In the genomic region with DNA sequence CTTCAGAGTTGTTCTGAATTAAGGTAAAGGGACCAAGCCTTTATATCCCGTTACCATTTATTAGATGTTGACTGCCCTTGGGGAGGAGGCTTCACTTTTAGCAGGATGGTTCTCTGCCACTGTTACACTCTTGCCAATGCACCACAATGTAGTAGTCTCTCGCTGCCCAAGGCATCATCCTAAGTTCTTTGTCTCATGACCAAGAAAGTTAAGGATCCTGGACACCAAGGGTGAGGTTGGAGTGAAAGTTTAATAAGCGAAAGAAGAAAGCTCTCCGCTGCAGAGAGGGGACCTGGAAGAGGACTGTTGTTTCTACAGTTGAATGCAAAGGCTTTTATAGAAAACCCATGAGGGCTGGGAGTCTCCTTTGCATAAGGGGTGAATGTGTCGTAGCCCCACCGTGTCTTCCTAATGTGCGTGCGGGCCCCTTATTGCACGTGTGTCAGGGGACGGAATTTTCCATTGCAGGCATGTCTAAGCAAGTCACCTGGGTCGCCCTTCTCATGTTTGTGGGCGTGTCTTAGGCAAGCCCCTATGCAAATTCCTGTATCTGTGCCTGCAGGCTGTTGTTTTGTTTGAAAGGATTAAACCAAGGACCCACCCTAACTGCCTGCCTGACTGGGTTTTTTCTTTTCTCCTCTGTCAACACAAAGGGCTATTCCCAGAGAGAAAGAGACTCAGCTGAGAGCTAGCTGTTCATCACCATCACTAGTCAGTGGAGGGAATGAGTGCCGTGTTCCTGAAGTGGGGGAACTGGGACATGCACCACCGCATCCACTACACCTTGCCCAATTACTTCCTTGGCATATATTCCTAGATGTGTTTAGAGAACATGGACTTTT, we compare ENCODE assay signal across 1 cellular context.
TF ChIP-seq lines count a peak whose summit lies in the region.

No MANE protein-coding gene starts in this region.

TF ChIP-seq in K562, 482 proteins besides CTCF, POLR2A, EP300 and RAD21 (continued from another document):
- TF ChIP-seq, protein P1, sequence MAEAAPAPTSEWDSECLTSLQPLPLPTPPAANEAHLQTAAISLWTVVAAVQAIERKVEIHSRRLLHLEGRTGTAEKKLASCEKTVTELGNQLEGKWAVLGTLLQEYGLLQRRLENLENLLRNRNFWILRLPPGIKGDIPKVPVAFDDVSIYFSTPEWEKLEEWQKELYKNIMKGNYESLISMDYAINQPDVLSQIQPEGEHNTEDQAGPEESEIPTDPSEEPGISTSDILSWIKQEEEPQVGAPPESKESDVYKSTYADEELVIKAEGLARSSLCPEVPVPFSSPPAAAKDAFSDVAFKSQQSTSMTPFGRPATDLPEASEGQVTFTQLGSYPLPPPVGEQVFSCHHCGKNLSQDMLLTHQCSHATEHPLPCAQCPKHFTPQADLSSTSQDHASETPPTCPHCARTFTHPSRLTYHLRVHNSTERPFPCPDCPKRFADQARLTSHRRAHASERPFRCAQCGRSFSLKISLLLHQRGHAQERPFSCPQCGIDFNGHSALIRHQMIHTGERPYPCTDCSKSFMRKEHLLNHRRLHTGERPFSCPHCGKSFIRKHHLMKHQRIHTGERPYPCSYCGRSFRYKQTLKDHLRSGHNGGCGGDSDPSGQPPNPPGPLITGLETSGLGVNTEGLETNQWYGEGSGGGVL (CRISPR knock-in tag; IDR thresholded peaks at IDR 0.05) = no peak
- TF ChIP-seq MCM2 (IDR thresholded peaks at IDR 0.05; ENCODE audit: low read depth) (no peak), CBX5 (IDR thresholded peaks at IDR 0.05; ENCODE audit: borderline replicate concordance, low read depth) (peak; percentile 70; the same call in 1 of the 2 replicates), RBM17 (IDR thresholded peaks at IDR 0.05; ENCODE audit: borderline replicate concordance, low read depth, low read length) (no peak), ZNF12 (CRISPR knock-in tag; IDR thresholded peaks at IDR 0.05) (no peak), ESRRA (IDR thresholded peaks at IDR 0.05; ENCODE audit: borderline replicate concordance, low read depth) (0 out of 2 replicates have a peak, but pooled peaks have one; percentile 17), MIER1 (IDR thresholded peaks at IDR 0.05; ENCODE audit: low read depth) (no peak), POLR2B (IDR thresholded peaks at IDR 0.05; ENCODE audit: low read depth, partially characterized antibody) (peak; percentile 34), KDM1A (IDR thresholded peaks at IDR 0.05) (0 out of 4 replicates have a peak, but pooled peaks of 1 of the 2 experiments have one; percentile 18), TAF1 (IDR thresholded peaks at IDR 0.05; ENCODE audit: control insufficient read depth, extremely low read depth, insufficient read depth, low read length, severe bottlenecking) (no peak), ZNF76 (CRISPR knock-in tag; IDR thresholded peaks at IDR 0.05; ENCODE audit: borderline replicate concordance) (no peak), JUN (IDR thresholded peaks at IDR 0.05; ENCODE audit: borderline replicate concordance, low read depth, low read length) (no peak), JUN (CRISPR knock-in tag; IDR thresholded peaks at IDR 0.05; ENCODE audit: borderline replicate concordance) (no peak), MTA3 (IDR thresholded peaks at IDR 0.05; ENCODE audit: borderline replicate concordance) (peak; percentile 82; the same call in 1 of the 2 replicates), NR1H2 (CRISPR knock-in tag; IDR thresholded peaks at IDR 0.05) (no peak), LEF1 (IDR thresholded peaks at IDR 0.05) (peak; percentile 65; the same call in 1 of the 2 replicates), NBN (IDR thresholded peaks at IDR 0.05; ENCODE audit: low read depth) (peak; percentile 79; the same call in 1 of the 2 replicates), RBM39 (optimal IDR thresholded peaks at IDR 0.05; ENCODE audit: low read depth, low read length) (no peak), KLF10 (CRISPR knock-in tag; IDR thresholded peaks at IDR 0.05) (no peak), ZNF780A (CRISPR knock-in tag; IDR thresholded peaks at IDR 0.05) (peak; percentile 77; the same call in 1 of the 2 replicates), NCOR1 (IDR thresholded peaks at IDR 0.05) (peak; percentile 73), TEAD4 (IDR thresholded peaks at IDR 0.05; ENCODE audit: low read length) (peak; percentile 71), TEAD4 (CRISPR knock-in tag; IDR thresholded peaks at IDR 0.05; ENCODE audit: borderline replicate concordance) (no peak), TCF3 (CRISPR knock-in tag; IDR thresholded peaks at IDR 0.05) (peak; percentile 84), ZBTB8A (IDR thresholded peaks at IDR 0.05; ENCODE audit: partially characterized antibody) (no peak), CHD4 (IDR thresholded peaks at IDR 0.05; ENCODE audit: insufficient read depth, insufficient replicate concordance, low read depth, low read length, poor library complexity, severe bottlenecking) (no peak), CBX1 (IDR thresholded peaks at IDR 0.05; ENCODE audit: low read depth) (0 out of 2 replicates have a peak, but pooled peaks have one; percentile 33), HDAC1 (IDR thresholded peaks at IDR 0.05) (peak in 1 of 2 experiments; percentile 29; a peak in 1 of 4 replicates), JUND (IDR thresholded peaks at IDR 0.05; ENCODE audit: borderline replicate concordance, low read depth, low read length) (no peak), JUND (tag; IDR thresholded peaks at IDR 0.05; ENCODE audit: borderline replicate concordance, low read depth, low read length) (peak; percentile 41; the same call in 1 of the 3 replicates), ZBTB17 (CRISPR knock-in tag; IDR thresholded peaks at IDR 0.05) (no peak), C11orf30 (IDR thresholded peaks at IDR 0.05; ENCODE audit: low read depth) (no peak), CBX3 (IDR thresholded peaks at IDR 0.05; ENCODE audit: borderline replicate concordance in 1 of 2, low read length in 2 of 2) (peak in 1 of 2 experiments; percentile 97; a peak in 2 of 3 replicates), TAL1 (IDR thresholded peaks at IDR 0.05) (peak; percentile 78), L3MBTL2 (IDR thresholded peaks at IDR 0.05) (peak; percentile 26; the same call in 1 of the 2 replicates), RBFOX2 (IDR thresholded peaks at IDR 0.05; ENCODE audit: low read depth, low read length) (peak; percentile 18; the same call in 1 of the 2 replicates), HDAC3 (IDR thresholded peaks at IDR 0.05; ENCODE audit: borderline replicate concordance, partially characterized antibody) (no peak), ATF7 (IDR thresholded peaks at IDR 0.05) (0 out of 2 replicates have a peak, but pooled peaks have one; percentile 33), CBFA2T2 (conservative IDR thresholded peaks at IDR 0.05) (peak; percentile 65), ATF1 (CRISPR knock-in tag; IDR thresholded peaks at IDR 0.05) (no peak), ATF1 (tag; IDR thresholded peaks at IDR 0.05) (0 out of 2 replicates have a peak, but pooled peaks have one; percentile 23), ZEB2 (IDR thresholded peaks at IDR 0.05) (peak; percentile 67; the same call in 1 of the 2 replicates), DPF2 (IDR thresholded peaks at IDR 0.05) (peak; percentile 84), RBM14 (IDR thresholded peaks at IDR 0.05; ENCODE audit: borderline replicate concordance, insufficient read depth, low read depth, low read length) (no peak), HDAC6 (IDR thresholded peaks at IDR 0.05; ENCODE audit: low read depth, low read length) (no peak), MEIS2 (IDR thresholded peaks at IDR 0.05; ENCODE audit: partially characterized antibody) (peak; percentile 72), FOXP1 (CRISPR knock-in tag; IDR thresholded peaks at IDR 0.05) (0 out of 2 replicates have a peak, but pooled peaks have one; percentile 64), NFE2 (IDR thresholded peaks at IDR 0.05; ENCODE audit: low read depth) (no peak), DIDO1 (tag; IDR thresholded peaks at IDR 0.05; ENCODE audit: low read depth) (no peak), XRCC4 (IDR thresholded peaks at IDR 0.05; ENCODE audit: extremely low read depth, insufficient read depth, insufficient read length) (no peak), PHF8 (IDR thresholded peaks at IDR 0.05; ENCODE audit: borderline replicate concordance, low read length) (no peak), EZH2 (IDR thresholded peaks at IDR 0.05; ENCODE audit: borderline replicate concordance, low read depth, low read length) (no peak), CXXC5 (CRISPR knock-in tag; IDR thresholded peaks at IDR 0.05) (peak; percentile 34; the same call in 1 of the 2 replicates), SUPT5H (IDR thresholded peaks at IDR 0.05) (peak; percentile 34; the same call in 1 of the 2 replicates), ZNF384 (IDR thresholded peaks at IDR 0.05; ENCODE audit: low read depth, low read length) (peak; percentile 70; the same call in 1 of the 2 replicates), NR4A1 (CRISPR knock-in tag; IDR thresholded peaks at IDR 0.05) (no peak), NR4A1 (tag; IDR thresholded peaks at IDR 0.05) (no peak)
- TF ChIP-seq, protein P2, sequence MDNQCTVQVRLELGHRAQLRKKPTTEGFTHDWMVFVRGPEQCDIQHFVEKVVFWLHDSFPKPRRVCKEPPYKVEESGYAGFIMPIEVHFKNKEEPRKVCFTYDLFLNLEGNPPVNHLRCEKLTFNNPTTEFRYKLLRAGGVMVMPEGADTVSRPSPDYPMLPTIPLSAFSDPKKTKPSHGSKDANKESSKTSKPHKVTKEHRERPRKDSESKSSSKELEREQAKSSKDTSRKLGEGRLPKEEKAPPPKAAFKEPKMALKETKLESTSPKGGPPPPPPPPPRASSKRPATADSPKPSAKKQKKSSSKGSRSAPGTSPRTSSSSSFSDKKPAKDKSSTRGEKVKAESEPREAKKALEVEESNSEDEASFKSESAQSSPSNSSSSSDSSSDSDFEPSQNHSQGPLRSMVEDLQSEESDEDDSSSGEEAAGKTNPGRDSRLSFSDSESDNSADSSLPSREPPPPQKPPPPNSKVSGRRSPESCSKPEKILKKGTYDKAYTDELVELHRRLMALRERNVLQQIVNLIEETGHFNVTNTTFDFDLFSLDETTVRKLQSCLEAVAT (IDR thresholded peaks at IDR 0.05) = 0 out of 4 replicates have a peak, but pooled peaks of 1 of the 2 experiments have one; percentile 20
- TF ChIP-seq, protein P3, sequence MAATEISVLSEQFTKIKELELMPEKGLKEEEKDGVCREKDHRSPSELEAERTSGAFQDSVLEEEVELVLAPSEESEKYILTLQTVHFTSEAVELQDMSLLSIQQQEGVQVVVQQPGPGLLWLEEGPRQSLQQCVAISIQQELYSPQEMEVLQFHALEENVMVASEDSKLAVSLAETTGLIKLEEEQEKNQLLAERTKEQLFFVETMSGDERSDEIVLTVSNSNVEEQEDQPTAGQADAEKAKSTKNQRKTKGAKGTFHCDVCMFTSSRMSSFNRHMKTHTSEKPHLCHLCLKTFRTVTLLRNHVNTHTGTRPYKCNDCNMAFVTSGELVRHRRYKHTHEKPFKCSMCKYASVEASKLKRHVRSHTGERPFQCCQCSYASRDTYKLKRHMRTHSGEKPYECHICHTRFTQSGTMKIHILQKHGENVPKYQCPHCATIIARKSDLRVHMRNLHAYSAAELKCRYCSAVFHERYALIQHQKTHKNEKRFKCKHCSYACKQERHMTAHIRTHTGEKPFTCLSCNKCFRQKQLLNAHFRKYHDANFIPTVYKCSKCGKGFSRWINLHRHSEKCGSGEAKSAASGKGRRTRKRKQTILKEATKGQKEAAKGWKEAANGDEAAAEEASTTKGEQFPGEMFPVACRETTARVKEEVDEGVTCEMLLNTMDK (IDR thresholded peaks at IDR 0.05; ENCODE audit: borderline replicate concordance, insufficient read depth, low read depth, low read length, poor library complexity, severe bottlenecking) = no peak
- TF ChIP-seq, protein P4, sequence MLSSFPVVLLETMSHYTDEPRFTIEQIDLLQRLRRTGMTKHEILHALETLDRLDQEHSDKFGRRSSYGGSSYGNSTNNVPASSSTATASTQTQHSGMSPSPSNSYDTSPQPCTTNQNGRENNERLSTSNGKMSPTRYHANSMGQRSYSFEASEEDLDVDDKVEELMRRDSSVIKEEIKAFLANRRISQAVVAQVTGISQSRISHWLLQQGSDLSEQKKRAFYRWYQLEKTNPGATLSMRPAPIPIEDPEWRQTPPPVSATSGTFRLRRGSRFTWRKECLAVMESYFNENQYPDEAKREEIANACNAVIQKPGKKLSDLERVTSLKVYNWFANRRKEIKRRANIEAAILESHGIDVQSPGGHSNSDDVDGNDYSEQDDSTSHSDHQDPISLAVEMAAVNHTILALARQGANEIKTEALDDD (IDR thresholded peaks at IDR 0.05) = peak; percentile 76; the same call in 1 of the 2 replicates
- TF ChIP-seq, protein P5, sequence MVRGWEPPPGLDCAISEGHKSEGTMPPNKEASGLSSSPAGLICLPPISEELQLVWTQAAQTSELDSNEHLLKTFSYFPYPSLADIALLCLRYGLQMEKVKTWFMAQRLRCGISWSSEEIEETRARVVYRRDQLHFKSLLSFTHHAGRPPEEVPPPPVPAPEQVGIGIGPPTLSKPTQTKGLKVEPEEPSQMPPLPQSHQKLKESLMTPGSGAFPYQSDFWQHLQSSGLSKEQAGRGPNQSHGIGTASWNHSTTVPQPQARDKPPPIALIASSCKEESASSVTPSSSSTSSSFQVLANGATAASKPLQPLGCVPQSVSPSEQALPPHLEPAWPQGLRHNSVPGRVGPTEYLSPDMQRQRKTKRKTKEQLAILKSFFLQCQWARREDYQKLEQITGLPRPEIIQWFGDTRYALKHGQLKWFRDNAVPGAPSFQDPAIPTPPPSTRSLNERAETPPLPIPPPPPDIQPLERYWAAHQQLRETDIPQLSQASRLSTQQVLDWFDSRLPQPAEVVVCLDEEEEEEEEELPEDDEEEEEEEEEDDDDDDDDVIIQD (CRISPR knock-in tag; IDR thresholded peaks at IDR 0.05) = no peak
- TF ChIP-seq, protein P6, sequence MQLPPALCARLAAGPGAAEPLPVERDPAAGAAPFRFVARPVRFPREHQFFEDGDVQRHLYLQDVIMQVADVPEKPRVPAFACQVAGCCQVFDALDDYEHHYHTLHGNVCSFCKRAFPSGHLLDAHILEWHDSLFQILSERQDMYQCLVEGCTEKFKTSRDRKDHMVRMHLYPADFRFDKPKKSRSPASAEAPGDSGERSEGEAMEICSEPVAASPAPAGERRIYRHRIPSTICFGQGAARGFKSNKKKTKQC (CRISPR knock-in tag; IDR thresholded peaks at IDR 0.05) = no peak
- TF ChIP-seq, protein P7, sequence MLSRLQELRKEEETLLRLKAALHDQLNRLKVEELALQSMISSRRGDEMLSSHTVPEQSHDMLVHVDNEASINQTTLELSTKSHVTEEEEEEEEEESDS (CRISPR knock-in tag; IDR thresholded peaks at IDR 0.05) = no peak
- TF ChIP-seq, protein P8, sequence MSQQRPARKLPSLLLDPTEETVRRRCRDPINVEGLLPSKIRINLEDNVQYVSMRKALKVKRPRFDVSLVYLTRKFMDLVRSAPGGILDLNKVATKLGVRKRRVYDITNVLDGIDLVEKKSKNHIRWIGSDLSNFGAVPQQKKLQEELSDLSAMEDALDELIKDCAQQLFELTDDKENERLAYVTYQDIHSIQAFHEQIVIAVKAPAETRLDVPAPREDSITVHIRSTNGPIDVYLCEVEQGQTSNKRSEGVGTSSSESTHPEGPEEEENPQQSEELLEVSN (IDR thresholded peaks at IDR 0.05; ENCODE audit: borderline replicate concordance in 1 of 2, extremely low read depth in 1 of 2, insufficient read depth in 1 of 2, insufficient read length in 1 of 2, low read depth in 1 of 2, low read length in 1 of 2, poor library complexity in 1 of 2, severe bottlenecking in 1 of 2) = peak in 1 of 2 experiments; percentile 21
